24 cellular contexts compared by ENCODE assay signal in genomic region chr2:149534674-149535073, GRCh38. TPM values are rescaled to one million over a fixed set of nuclear protein-coding genes. Genes with fewer than 3 reads are reported as not detected.
A peak's percentile ranks its signal among the peaks of the same experiment; 100 is the strongest.
DNase-seq lines count a peak whose midpoint lies in the region; ATAC-seq, FAIRE-seq and TF ChIP-seq lines count a peak whose summit lies in the region.
"Had no signal": no experiment of that assay in that cellular context is flagged by ENCODE, and none has a peak within 500 bp of the region (broad histone marks: within the 10 kb centered on the region; RNA-seq: fewer than 3 reads in every experiment).

No MANE protein-coding gene starts in this region.

- no peak for FAIRE-seq in A549 (lab: Jason Lieb, UNC)
- FAIRE-seq in K562 (lab: Jason Lieb, UNC) = no peak
- FAIRE-seq: GM12878, GM12892, GM18507 had no signal

- peak overlapping the region; percentile 10 for H3K27ac Mint-ChIP-seq in type B pancreatic cell
- H3K27ac Mint-ChIP-seq: CD14-positive monocyte; CD4-positive, alpha-beta memory T cell; CD4-positive, CD25-positive, alpha-beta regulatory T cell had no signal

- H3K9me3 ChIP-seq in A549 = no peaks in the 10 kb centered on the region
- no peaks in the 10 kb centered on the region for H3K9me3 ChIP-seq in K562 (replicated peaks; ENCODE audit: control insufficient read depth, insufficient read depth, low read depth, low read length)
- H3K9me3 ChIP-seq: BE2C, BLaER1 had no signal

- H3K4me3 Mint-ChIP-seq in type B pancreatic cell = no peak overlapping the region
- H3K4me3 Mint-ChIP-seq in activated T-cell treated with anti-CD3 and anti-CD28 coated beads, Interleukin-2, amount 50 U/mL, for 4 hours = no peak overlapping the region
- H3K4me3 Mint-ChIP-seq: CD14-positive monocyte; CD4-positive, alpha-beta memory T cell; CD4-positive, CD25-positive, alpha-beta regulatory T cell; CD8-positive, alpha-beta memory T cell had no signal

- no peak for TF ChIP-seq CTCF in A549 (IDR thresholded peaks at IDR 0.05)
- no peak for TF ChIP-seq CTCF in K562 (IDR thresholded peaks at IDR 0.05 in 2 of 3, conservative IDR thresholded peaks at IDR 0.05 in 1 of 3; ENCODE audit: insufficient read depth in 2 of 3, low read depth in 1 of 3, low read length in 3 of 3)
- TF ChIP-seq CTCF in type B pancreatic cell (conservative IDR thresholded peaks at IDR 0.05) = no peak

- peaks cover 3% of the 10 kb centered on the region for H3K9me3 Mint-ChIP-seq in type B pancreatic cell
- no peaks in the 10 kb centered on the region for H3K9me3 Mint-ChIP-seq in activated T-cell treated with anti-CD3 and anti-CD28 coated beads, Interleukin-2, amount 50 U/mL, for 4 hours
- H3K9me3 Mint-ChIP-seq: CD8-positive, alpha-beta memory T cell had no signal

- TF ChIP-seq POLR2A in A549 (IDR thresholded peaks at IDR 0.05; ENCODE audit: low read length) = no peak
- TF ChIP-seq POLR2A in K562 (conservative IDR thresholded peaks at IDR 0.05) = no peak

- no peak overlapping the region for H3K27ac ChIP-seq in A549
- no peak overlapping the region for H3K27ac ChIP-seq in K562 (ENCODE audit: extremely low read depth, low read depth, low read length)
- H3K27ac ChIP-seq: BLaER1 had no signal

- H3K4me1 Mint-ChIP-seq in type B pancreatic cell (ENCODE audit: unreplicated experiment) = peaks cover 21% of the 10 kb centered on the region
- peaks cover 13% of the 10 kb centered on the region for H3K4me1 Mint-ChIP-seq in activated T-cell treated with anti-CD3 and anti-CD28 coated beads, Interleukin-2, amount 50 U/mL, for 4 hours (ENCODE audit: low read depth)
- H3K4me1 Mint-ChIP-seq: CD14-positive monocyte had no signal

- ATAC-seq in A549 = no peak
- no peak for ATAC-seq in K562
- ATAC-seq in activated T-cell treated with anti-CD3 and anti-CD28 coated beads, Interleukin-2, amount 50 U/mL, for 4 hours = no peak
- ATAC-seq: GM12878 had no signal

- in situ Hi-C loops in K562 (cut with MboI) = no loop called here

- POLR2A ChIA-PET in A549 (lab: Yijun Ruan, JAX) (no interaction called here), K562 (lab: Yijun Ruan, JAX) (no interaction called here)

- H3K27me3 Mint-ChIP-seq in type B pancreatic cell = no peaks in the 10 kb centered on the region
- no peaks in the 10 kb centered on the region for H3K27me3 Mint-ChIP-seq in activated T-cell treated with anti-CD3 and anti-CD28 coated beads, Interleukin-2, amount 50 U/mL, for 4 hours (ENCODE audit: low read depth)
- H3K27me3 Mint-ChIP-seq: CD4-positive, alpha-beta memory T cell; CD4-positive, CD25-positive, alpha-beta regulatory T cell; CD8-positive, alpha-beta memory T cell had no signal

- CTCF ChIA-PET in A549 (lab: Yijun Ruan, JAX) (no interaction called here), K562 (lab: Yijun Ruan, JAX; ENCODE audit: low intra/inter-chr PET ratio) (no interaction called here)

- H3K79me2 ChIP-seq in K562 (ENCODE audit: control insufficient read depth, insufficient read depth, low read length) = no peaks in the 10 kb centered on the region

- no peaks in the 10 kb centered on the region for H3K36me3 Mint-ChIP-seq in type B pancreatic cell
- no peaks in the 10 kb centered on the region for H3K36me3 Mint-ChIP-seq in activated T-cell treated with anti-CD3 and anti-CD28 coated beads, Interleukin-2, amount 50 U/mL, for 4 hours (ENCODE audit: insufficient read depth)
- H3K36me3 Mint-ChIP-seq: CD14-positive monocyte; CD4-positive, alpha-beta memory T cell; CD4-positive, CD25-positive, alpha-beta regulatory T cell; CD8-positive, alpha-beta memory T cell had no signal

- H3K4me3 ChIP-seq in A549 (no peak overlapping the region), K562 (no peak overlapping the region)
- H3K4me3 ChIP-seq: BLaER1, GM12878 had no signal

- H3K4me2 ChIP-seq in A549 = no peak overlapping the region
- H3K4me2 ChIP-seq in K562 (ENCODE audit: insufficient read depth, low read length) = no peak overlapping the region
- H3K4me2 ChIP-seq: BLaER1 had no signal

- DNase-seq in A549 (ENCODE audit: low read depth in 1 of 2, low spot score in 1 of 2) (no peak), K562 (ENCODE audit: extremely low read depth in 1 of 4, low spot score in 3 of 4) (no peak), type B pancreatic cell (ENCODE audit: extremely low spot score, unreplicated experiment) (no peak), NCI-H1417 (lab: John Stamatoyannopoulos, UW) (no peak)
- DNase-seq in activated T-cell treated with anti-CD3 and anti-CD28 coated beads, Interleukin-2, amount 50 U/mL, for 4 hours = no peak
- DNase-seq: ACHN; BE2C; C1 segment of cervical spinal cord; CD4-positive, alpha-beta memory T cell; CD4-positive, CD25-positive, alpha-beta regulatory T cell; CD8-positive, alpha-beta memory T cell; COR-L47; DMS 273 treated with DMSO at 0.1 percent for 48 hours; DMS153; DMS53; DMS79; DND-41; EL; GDM1 had no signal

- no peaks in the 10 kb centered on the region; a peak in 1 of 5 replicates for H3K27me3 ChIP-seq in K562 (ENCODE audit: control insufficient read depth in 2 of 2, insufficient read depth in 2 of 2, low read length in 2 of 2)
- H3K27me3 ChIP-seq: BE2C, BLaER1 had no signal

- TF ChIP-seq RAD21 in A549 (conservative IDR thresholded peaks at IDR 0.05 in 1 of 2, IDR thresholded peaks at IDR 0.05 in 1 of 2) (no peak), K562 (CRISPR knock-in tag; conservative IDR thresholded peaks at IDR 0.05 in 1 of 2, IDR thresholded peaks at IDR 0.05 in 1 of 2) (no peak)

- H3K9ac ChIP-seq in K562 (ENCODE audit: insufficient read depth in 1 of 2, low read depth in 2 of 2, low read length in 2 of 2) = no peak overlapping the region
- H3K9ac ChIP-seq: BLaER1 had no signal

- no peak overlapping the region for H2AFZ ChIP-seq in K562 (ENCODE audit: low read depth, low read length)

- BruUV-seq in K562 (replicated peaks; lab: Mats Ljungman, UMichigan) = no TSS peak

- TF ChIP-seq EP300 in A549 (IDR thresholded peaks at IDR 0.05) (no peak), K562 (IDR thresholded peaks at IDR 0.05; ENCODE audit: low read length) (no peak)

- H3K4me1 ChIP-seq in A549 = no peaks in the 10 kb centered on the region
- no peaks in the 10 kb centered on the region for H3K4me1 ChIP-seq in K562 (replicated peaks in 1 of 2; ENCODE audit: control insufficient read depth in 2 of 2, insufficient read depth in 2 of 2, low read length in 2 of 2)
- H3K4me1 ChIP-seq: BE2C, BLaER1 had no signal

- WGBS in A549 (ENCODE audit: missing lambda C conversion rate) = 16% methylated on average over 7 of the region's 7 CpGs
- WGBS in K562 (ENCODE audit: insufficient coverage, low coverage, missing lambda C conversion rate) = 5% methylated on average over 7 of the region's 7 CpGs

- no peaks in the 10 kb centered on the region for H4K20me1 ChIP-seq in K562 (replicated peaks; ENCODE audit: control insufficient read depth, insufficient read depth, low read length)
- H4K20me1 ChIP-seq: BLaER1 had no signal

- intact Hi-C loops in K562 (cut with micrococcal nuclease) = no loop called here

- H3K9me1 ChIP-seq in K562 (ENCODE audit: control insufficient read depth, insufficient read depth, low read length) = no peaks in the 10 kb centered on the region

- no peaks in the 10 kb centered on the region for H3K36me3 ChIP-seq in K562 (ENCODE audit: control insufficient read depth, insufficient read depth, low read length)
- H3K36me3 ChIP-seq: BE2C, BLaER1 had no signal

TF ChIP-seq in A549, 52 proteins besides CTCF, POLR2A, EP300 and RAD21 (continues in another document):
- peak; percentile 20; the same call in 1 of the 2 replicates for TF ChIP-seq USF2 (IDR thresholded peaks at IDR 0.05)

TF ChIP-seq in K562, 482 proteins besides CTCF, POLR2A, EP300 and RAD21:
- TF ChIP-seq TFE3 (CRISPR knock-in tag; IDR thresholded peaks at IDR 0.05) (peak; percentile 84), ZNF584 (CRISPR knock-in tag; IDR thresholded peaks at IDR 0.05; ENCODE audit: low read depth) (no peak), RAD51 (IDR thresholded peaks at IDR 0.05; ENCODE audit: borderline replicate concordance, low read depth) (peak; percentile 63; the same call in 1 of the 2 replicates)

RNA-seq across cellular contexts. Expression of gene MMADHC, which starts 52.9 kb away (rescaled TPM):
- polyA plus RNA-seq in A549 (2011; rRNA removed) = 140 and 180 TPM in 2 replicates
- 39.7 and 40.3 TPM in 2 replicates for polyA plus RNA-seq in A549 (2012; cell fraction: cytosol; rRNA removed)
- 13.1 and 20.4 TPM in 2 replicates for polyA plus RNA-seq in A549 (2012; cell fraction: nucleus; rRNA removed)
- polyA plus RNA-seq in A549 (2017; fragmentation: RNase III; extraction: RNeasy Plus Mini Kit Qiagen cat#74134 plus additional on column Dnase treatment) = 103 to 107 TPM (median 106 TPM) in 3 replicates
- 59.2 and 62.3 TPM in 2 replicates for polyA minus RNA-seq in A549 (2011; rRNA and poly(A)+ RNA removed)
- total RNA-seq in K562 (2011; cell fraction: chromatin; rRNA removed; ENCODE audit: low replicate concordance) = 40.5 and 87.9 TPM in 2 replicates
- total RNA-seq in K562 (2011; cell fraction: nucleolus; rRNA removed) = 30.2 and 36.1 TPM in 2 replicates
- total RNA-seq in K562 (2011; cell fraction: nucleoplasm; rRNA removed) = 71.1 and 78.1 TPM in 2 replicates
- 158 and 187 TPM in 2 replicates for total RNA-seq in K562 (2014; rRNA removed)
- total RNA-seq in K562 (2014; rRNA removed; fragmentation: Illumina TruSeq; extraction: Trizol) = 393 and 449 TPM in 2 replicates
- 258 and 284 TPM in 2 replicates for total RNA-seq in K562 (2015; rRNA removed; fragmentation: Illumina TruSeq; extraction: Trizol)
- total RNA-seq in K562 (2021) = 237 and 256 TPM in 2 replicates
- polyA plus RNA-seq in K562 (2011; rRNA removed) = 175 and 270 TPM in 2 replicates
- 61.6 and 110 TPM in 2 replicates for polyA plus RNA-seq in K562 (2011; cell fraction: cytosol; rRNA removed)
- polyA plus RNA-seq in K562 (2011; cell fraction: nucleus; rRNA removed) = 33.5 and 55.7 TPM in 2 replicates
- polyA plus RNA-seq in K562 (2012) = 228 and 267 TPM in 2 replicates
- 271 and 289 TPM in 2 replicates for polyA plus RNA-seq in K562 (2014; fragmentation: Illumina TruSeq; extraction: Trizol)
- polyA plus RNA-seq in K562 (2014; fragmentation: Nextera tagmentation; extraction: Ambion mirVana) = 100 to 1,000 TPM; 729 to 850 TPM
- 202 and 223 TPM in 2 replicates for polyA plus RNA-seq in K562 (2014; rRNA removed)
- polyA minus RNA-seq in K562 (2011; rRNA and poly(A)+ RNA removed) = 309 and 346 TPM in 2 replicates
- 79.4 and 123 TPM in 2 replicates for polyA minus RNA-seq in K562 (2011; cell fraction: cytosol; rRNA and poly(A)+ RNA removed)
- 48.5 and 95.6 TPM in 2 replicates for polyA minus RNA-seq in K562 (2011; cell fraction: nucleus; rRNA and poly(A)+ RNA removed)
- 87.3 and 98.0 TPM in 2 replicates for total RNA-seq in type B pancreatic cell (ENCODE audit: low replicate concordance)
- total RNA-seq in activated T-cell treated with anti-CD3 and anti-CD28 coated beads, Interleukin-2, amount 50 U/mL, for 4 hours = 100 to 1,000 TPM; 144 to 152 (median 148) TPM

Comparison
In these comparisons a context has a peak if more than half of its experiments do, and no peak if none do; other contexts are left out.
1. Of the 35 proteins assayed by ChIP-seq in both K562 and A549: peak only in K562: none; only in A549: USF2; in both: none; in neither: 34.